In the genomic region with DNA sequence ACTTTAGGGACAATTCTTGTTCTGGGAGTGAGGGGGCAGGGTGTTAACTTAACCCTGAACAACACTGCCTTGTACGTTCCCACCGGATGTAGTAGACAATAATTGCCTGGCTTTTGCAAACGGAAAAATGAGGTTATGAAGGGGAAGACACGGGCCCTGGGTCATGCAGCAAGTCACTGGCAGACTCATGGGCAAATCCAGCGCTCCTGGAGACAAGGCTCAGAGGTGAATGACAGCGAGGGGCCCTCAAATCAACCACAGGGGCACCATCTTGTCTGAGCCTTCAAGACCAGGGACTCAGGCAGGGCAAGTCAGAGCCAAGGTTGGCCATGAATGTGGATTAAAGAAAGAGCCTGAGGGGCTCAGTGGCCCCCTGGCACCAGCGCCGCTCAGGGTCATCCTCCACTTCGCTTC, we compare ENCODE assay signal across 9 cellular contexts. TPM values are rescaled to one million over a fixed set of nuclear protein-coding genes. Genes with fewer than 3 reads are reported as not detected.
DNase-seq lines count a peak whose midpoint lies in the region; ATAC-seq and TF ChIP-seq lines count a peak whose summit lies in the region.
"Had no signal": no experiment of that assay in that cellular context is flagged by ENCODE, and none has a peak within 500 bp of the region (broad histone marks: within the 10 kb centered on the region; RNA-seq: fewer than 3 reads in every experiment).

No MANE protein-coding gene starts in this region.

- no peaks in the 10 kb centered on the region for H3K9me3 ChIP-seq in Caco-2

- H3K36me3 Mint-ChIP-seq in Caco-2 (ENCODE audit: insufficient read depth, unreplicated experiment): no peaks in the 10 kb centered on the region

- H3K4me1 Mint-ChIP-seq in Caco-2 (ENCODE audit: low read depth, unreplicated experiment): no peaks in the 10 kb centered on the region

- intact Hi-C loops in posterior vena cava (cut with DNase I): loop anchor here (5.0 to 10.0 kb wide), 2 partner anchors 62 to 95 kb away; no protein-coding TSS in a partner anchor
- intact Hi-C loops in Caco-2 (cut with micrococcal nuclease; ENCODE audit: unreplicated experiment): no loop called here

- peaks cover 10% of the 10 kb centered on the region for H3K27me3 Mint-ChIP-seq in Caco-2 (ENCODE audit: insufficient read depth, unreplicated experiment)

- DNase-seq in GF-D8 (lab: John Stamatoyannopoulos, UW) (peak; percentile 74), RWPE1 (ENCODE audit: low spot score) (no peak), dermis microvascular lymphatic vessel endothelial cell (ENCODE audit: low read depth in 2 of 2) (peak; percentile 43 to 49), posterior vena cava (ENCODE audit: low spot score) (peak; percentile 73), Caco-2 (no peak), OCI-M2 (lab: John Stamatoyannopoulos, UW; ENCODE audit: unreplicated experiment) (no peak)
- DNase-seq: NCI-H2081 treated with DMSO at 0.1 percent for 48 hours had no signal

- no TSS peak for BruUV-seq in Caco-2 (replicated peaks; lab: Mats Ljungman, UMichigan)

- TF ChIP-seq CTCF in RWPE1 (conservative IDR thresholded peaks at IDR 0.05; ENCODE audit: low read depth) (no peak), Caco-2 (IDR thresholded peaks at IDR 0.05; ENCODE audit: insufficient read depth in 1 of 2, low read depth in 1 of 2, low read length in 1 of 2, severe bottlenecking in 1 of 2, unreplicated experiment in 1 of 2) (no peak)

- H3K4me1 ChIP-seq in Caco-2: peaks cover 7% of the 10 kb centered on the region

- no peaks in the 10 kb centered on the region for H3K36me3 ChIP-seq in Caco-2 (ENCODE audit: control insufficient read depth, insufficient read depth, low read length)

- no peak overlapping the region for H3K4me3 ChIP-seq in Caco-2 (ENCODE audit: low read depth, low read length)

- no peaks in the 10 kb centered on the region for H3K9me3 Mint-ChIP-seq in Caco-2 (ENCODE audit: unreplicated experiment)

- no peak for ATAC-seq in HG03045 (IDR thresholded peaks at IDR 0.05; ENCODE audit: unreplicated experiment)
- ATAC-seq in GM19397 (IDR thresholded peaks at IDR 0.05; ENCODE audit: unreplicated experiment): no peak

- H3K27me3 ChIP-seq in Caco-2 (replicated peaks; ENCODE audit: control insufficient read depth, insufficient read depth, low read length): 0 out of 2 replicates have a peak, but pooled peaks cover 1% of the 10 kb centered on the region

- H3K27ac Mint-ChIP-seq in Caco-2 (ENCODE audit: unreplicated experiment): no peak overlapping the region

- no peak overlapping the region for H3K4me3 Mint-ChIP-seq in Caco-2 (ENCODE audit: unreplicated experiment)

- peak overlapping the region; percentile 87 for H3K27ac ChIP-seq in RWPE1

- POLR2A ChIA-PET in RWPE1 (lab: Yijun Ruan, JAX; ENCODE audit: low non-redundant PET): no interaction called here
- POLR2A ChIA-PET in Caco-2 (lab: Charles Lee): no interaction called here

- CTCF ChIA-PET in RWPE1 (lab: Yijun Ruan, JAX) (no interaction called here), Caco-2 (lab: Charles Lee) (no interaction called here)

RNA-seq across cellular contexts. Expression of gene RASA3, which starts 2.8 kb away (rescaled TPM):
- 30.7 and 33.9 TPM in 2 replicates for total RNA-seq in dermis microvascular lymphatic vessel endothelial cell
- 10 to 100 TPM; 28.8 to 30.1 TPM for total RNA-seq in posterior vena cava
- 0.88 and 0.95 TPM in 2 replicates for total RNA-seq in Caco-2 (2022)

RNA-seq across cellular contexts. Expression of gene CFAP97D2, which starts 49.4 kb away (rescaled TPM):
- total RNA-seq in dermis microvascular lymphatic vessel endothelial cell (not detected in 2 replicates), posterior vena cava (not detected), Caco-2 (2022) (not detected in 2 replicates)

Comparison
In these comparisons a context has a peak if more than half of its experiments do, and no peak if none do; other contexts are left out.
1. DNase-seq: peak in GF-D8 (single experiment), dermis microvascular lymphatic vessel endothelial cell (2 of 2) and posterior vena cava (single experiment); none in RWPE1 (single experiment), Caco-2 (0 of 2) and OCI-M2 (single experiment).
2. RNA of gene RASA3, which starts 2.8 kb away (total RNA-seq): 30.7 to 33.9 TPM in dermis microvascular lymphatic vessel endothelial cell and 28.8 to 30.1 TPM in posterior vena cava; 0.88 to 0.95 TPM in Caco-2; every median in the first group is over 10 times any median in the second.